In genomic region chr5:175796536-175797499, GRCh38 we compare ENCODE assay signal across 8 cellular contexts.
DNase-seq lines count a peak whose midpoint lies in the region; ATAC-seq lines count a peak whose summit lies in the region.

No MANE protein-coding gene starts in this region.

- H2BK15ac ChIP-seq in mesendoderm (replicated peaks; ENCODE audit: low read depth), result no peak overlapping the region

- H3K79me2 ChIP-seq in mesendoderm (ENCODE audit: control insufficient read depth, insufficient read depth, low read length), result no peaks in the 10 kb centered on the region

- H3K4me3 ChIP-seq in effector memory CD4-positive, alpha-beta T cell (ENCODE audit: insufficient read depth, low read depth, low read length, poor library complexity, severe bottlenecking), result peak overlapping the region; percentile 15
- no peak overlapping the region for H3K4me3 ChIP-seq in mesendoderm (ENCODE audit: low read length)

- peaks cover 11% of the 10 kb centered on the region for H3K4me1 ChIP-seq in effector memory CD4-positive, alpha-beta T cell (ENCODE audit: control insufficient read depth, insufficient read depth, low read length, poor library complexity, severe bottlenecking)
- no peaks in the 10 kb centered on the region for H3K4me1 ChIP-seq in mesendoderm (ENCODE audit: control insufficient read depth, low read depth, low read length)

- H4K5ac ChIP-seq in mesendoderm (ENCODE audit: low read length), result no peak overlapping the region

- H3K36me3 Mint-ChIP-seq in activated CD8-positive, alpha-beta memory T cell treated with anti-CD3 and anti-CD28 coated beads, Interleukin-2, amount 10 ng/mL, durations not matched to agents 7 days and 5 days, result no peaks in the 10 kb centered on the region

- H3K18ac ChIP-seq in mesendoderm (ENCODE audit: low read length), result no peak overlapping the region

- DNase-seq in GDM1 (lab: John Stamatoyannopoulos, UW) (peak; percentile 49), NCI-H2227 treated with DMSO at 0.1 percent for 48 hours (lab: John Stamatoyannopoulos, UW) (peak; percentile 24), mesendoderm (peak; percentile 94)
- peak; percentile 82 for DNase-seq in activated CD8-positive, alpha-beta memory T cell treated with anti-CD3 and anti-CD28 coated beads, Interleukin-2, amount 10 ng/mL, durations not matched to agents 7 days and 5 days
- peak; percentile 38 to 59 (median 54) for DNase-seq in effector memory CD4-positive, alpha-beta T cell
- peak; percentile 63 to 66 for DNase-seq in stimulated activated CD8-positive, alpha-beta memory T cell treated with anti-CD3 and anti-CD28 coated beads, Interleukin-15, amount 100 ng/mL, for 48 hours (ENCODE audit: low read depth in 2 of 2)

- H3K23ac ChIP-seq in mesendoderm (ENCODE audit: low read length), result no peak overlapping the region

- ATAC-seq in HG02938 (IDR thresholded peaks at IDR 0.05; ENCODE audit: unreplicated experiment) (peak; percentile 80), GM21717 (IDR thresholded peaks at IDR 0.05; ENCODE audit: unreplicated experiment) (no peak)
- peak; percentile 100 for ATAC-seq in activated CD8-positive, alpha-beta memory T cell treated with anti-CD3 and anti-CD28 coated beads, Interleukin-2, amount 10 ng/mL, durations not matched to agents 7 days and 5 days

- H3K4ac ChIP-seq in mesendoderm (ENCODE audit: low read depth, low read length), result no peak overlapping the region

- H2BK120ac ChIP-seq in mesendoderm (ENCODE audit: low read depth, low read length), result no peak overlapping the region

- peaks cover 17% of the 10 kb centered on the region for H3K27me3 ChIP-seq in effector memory CD4-positive, alpha-beta T cell (replicated peaks; ENCODE audit: control insufficient read depth, insufficient read depth, low read length, poor library complexity, severe bottlenecking)
- H3K27me3 ChIP-seq in mesendoderm (ENCODE audit: insufficient read depth, low read length, poor library complexity), result peaks cover 6% of the 10 kb centered on the region

- no peaks in the 10 kb centered on the region for H3K79me1 ChIP-seq in mesendoderm (ENCODE audit: low read length)

- H3K9me3 ChIP-seq in effector memory CD4-positive, alpha-beta T cell (ENCODE audit: control insufficient read depth, low read length), result no peaks in the 10 kb centered on the region

- CTCF ChIA-PET in activated CD8-positive, alpha-beta memory T cell treated with anti-CD3 and anti-CD28 coated beads, Interleukin-2, amount 10 ng/mL, durations not matched to agents 7 days and 5 days (lab: Charles Lee), result interaction anchor here (0.9 to 1.7 kb wide), 3 partner anchors 15 to 75 kb away, joined by 4 to 5 read pairs (median 4); partner anchors contain the start of gene CPLX2

- no peak overlapping the region for H2AK5ac ChIP-seq in mesendoderm (ENCODE audit: low read length)

- peak overlapping the region; percentile 74 for H3K4me2 ChIP-seq in mesendoderm (ENCODE audit: low read length)

- H3K27ac Mint-ChIP-seq in activated CD8-positive, alpha-beta memory T cell treated with anti-CD3 and anti-CD28 coated beads, Interleukin-2, amount 10 ng/mL, durations not matched to agents 7 days and 5 days, result no peak overlapping the region

- no peak overlapping the region for H3K27ac ChIP-seq in effector memory CD4-positive, alpha-beta T cell (ENCODE audit: insufficient read depth, low read length, poor library complexity, severe bottlenecking)
- no peak overlapping the region for H3K27ac ChIP-seq in mesendoderm (ENCODE audit: low read depth, low read length)

- WGBS in mesendoderm (ENCODE audit: extremely low coverage, insufficient coverage, low lambda C conversion rate), result no CpG with 5 or more reads among the region's 108 CpGs

- no peak overlapping the region for H4K8ac ChIP-seq in mesendoderm (ENCODE audit: low read depth, low read length)

- peaks cover 61% of the 10 kb centered on the region for H3K27me3 Mint-ChIP-seq in activated CD8-positive, alpha-beta memory T cell treated with anti-CD3 and anti-CD28 coated beads, Interleukin-2, amount 10 ng/mL, durations not matched to agents 7 days and 5 days

- H2BK5ac ChIP-seq in mesendoderm (ENCODE audit: low read length), result no peak overlapping the region

- no peaks in the 10 kb centered on the region for H3K36me3 ChIP-seq in effector memory CD4-positive, alpha-beta T cell (ENCODE audit: control insufficient read depth, insufficient read depth, low read length)
- H3K36me3 ChIP-seq in mesendoderm (ENCODE audit: control insufficient read depth, insufficient read depth, low read length), result no peaks in the 10 kb centered on the region

- H3K56ac ChIP-seq in mesendoderm (ENCODE audit: low read length), result no peak overlapping the region

- no peaks in the 10 kb centered on the region for H3K9me3 Mint-ChIP-seq in activated CD8-positive, alpha-beta memory T cell treated with anti-CD3 and anti-CD28 coated beads, Interleukin-2, amount 10 ng/mL, durations not matched to agents 7 days and 5 days (ENCODE audit: low read depth)

- no peak overlapping the region for H3K4me3 Mint-ChIP-seq in activated CD8-positive, alpha-beta memory T cell treated with anti-CD3 and anti-CD28 coated beads, Interleukin-2, amount 10 ng/mL, durations not matched to agents 7 days and 5 days

- H3K4me1 Mint-ChIP-seq in activated CD8-positive, alpha-beta memory T cell treated with anti-CD3 and anti-CD28 coated beads, Interleukin-2, amount 10 ng/mL, durations not matched to agents 7 days and 5 days, result peaks cover 6% of the 10 kb centered on the region

- H3K9ac ChIP-seq in mesendoderm (ENCODE audit: low read length), result no peak overlapping the region

Comparison
In these comparisons a context has a peak if more than half of its experiments do, and no peak if none do; other contexts are left out.
1. DNase-seq: peak in every context shown above with its lines; median percentile 94 in mesendoderm; 82 in activated CD8-positive, alpha-beta memory T cell treated with anti-CD3 and anti-CD28 coated beads, Interleukin-2, amount 10 ng/mL, durations not matched to agents 7 days and 5 days; 64 in stimulated activated CD8-positive, alpha-beta memory T cell treated with anti-CD3 and anti-CD28 coated beads, Interleukin-15, amount 100 ng/mL, for 48 hours; 54 in effector memory CD4-positive, alpha-beta T cell; 49 in GDM1; 24 in NCI-H2227 treated with DMSO at 0.1 percent for 48 hours.